8 cellular contexts compared by ENCODE assay signal in the genomic region with DNA sequence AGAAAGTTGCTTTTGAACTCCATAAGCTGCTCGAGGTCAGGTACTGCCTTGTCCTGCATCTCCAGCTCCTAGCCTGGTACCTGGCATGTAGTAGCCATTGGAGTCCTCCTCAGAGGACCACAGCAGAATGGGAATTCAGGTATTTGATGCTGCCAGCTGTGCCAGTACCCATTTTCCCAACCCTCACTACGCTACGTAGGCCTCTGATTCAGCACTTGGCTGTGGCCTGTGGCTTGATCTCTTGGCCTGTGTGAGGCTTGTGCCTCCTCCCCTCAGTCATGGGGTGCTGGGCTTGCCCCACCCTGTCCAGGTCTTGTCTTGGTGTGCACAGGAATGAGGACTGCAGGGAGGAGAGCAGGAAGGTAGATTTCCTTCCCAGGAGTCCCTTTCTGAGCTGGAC. TPM values are rescaled to one million over a fixed set of nuclear protein-coding genes. Genes with fewer than 3 reads are reported as not detected.
DNase-seq lines count a peak whose midpoint lies in the region; ATAC-seq lines count a peak whose summit lies in the region.

No MANE protein-coding gene starts in this region.

- H3K27me3 Mint-ChIP-seq in activated T-cell treated with anti-CD3 and anti-CD28 coated beads, Interleukin-2, amount 50 U/mL, for 24 hours: no peaks in the 10 kb centered on the region

- ATAC-seq in GM21360 (IDR thresholded peaks at IDR 0.05; ENCODE audit: unreplicated experiment) (peak; percentile 36), HG03520 (IDR thresholded peaks at IDR 0.05; ENCODE audit: unreplicated experiment) (peak; percentile 33)

- in situ Hi-C loops in Caki2 (cut with HindIII; ENCODE audit: low pct_unique_long_range_greater_than_20kb, low sequenced_read_pairs): no loop called here

- peaks cover 78% of the 10 kb centered on the region for H3K4me1 Mint-ChIP-seq in activated T-cell treated with anti-CD3 and anti-CD28 coated beads, Interleukin-2, amount 50 U/mL, for 24 hours (ENCODE audit: low read depth)

- peak overlapping the region; percentile 87 for H3K27ac Mint-ChIP-seq in activated T-cell treated with anti-CD3 and anti-CD28 coated beads, Interleukin-2, amount 50 U/mL, for 24 hours

- peak; percentile 46 for DNase-seq in Caki2 (ENCODE audit: low read depth)
- no peak for DNase-seq in activated T-cell treated with anti-CD3 and anti-CD28 coated beads, Interleukin-2, amount 50 U/mL, for 24 hours
- DNase-seq in iris pigment epithelial cell (ENCODE audit: low read depth): peak; percentile 78
- DNase-seq in DMS79 treated with DMSO at 0.1 percent for 48 hours (lab: John Stamatoyannopoulos, UW): no peak
- DNase-seq in activated gamma-delta T cell treated with Interleukin-2 at 50 U/mL for 16 hours: no peak
- no peak for DNase-seq in NCI-H128 (lab: John Stamatoyannopoulos, UW; ENCODE audit: unreplicated experiment)

- no peaks in the 10 kb centered on the region for H3K9me3 Mint-ChIP-seq in activated T-cell treated with anti-CD3 and anti-CD28 coated beads, Interleukin-2, amount 50 U/mL, for 24 hours

- peak overlapping the region; percentile 49 for H3K4me3 Mint-ChIP-seq in activated T-cell treated with anti-CD3 and anti-CD28 coated beads, Interleukin-2, amount 50 U/mL, for 24 hours

- H3K36me3 Mint-ChIP-seq in activated T-cell treated with anti-CD3 and anti-CD28 coated beads, Interleukin-2, amount 50 U/mL, for 24 hours (ENCODE audit: low read depth): peaks cover 94% of the 10 kb centered on the region

RNA-seq across cellular contexts. Expression of a gene that starts 11.8 kb away (rescaled TPM):
- total RNA-seq in Caki2 (2014; rRNA removed; shearing (Covaris generic); ENCODE audit: low replicate concordance): 10.6 and 54.6 TPM in 2 replicates

Comparison
In these comparisons a context has a peak if more than half of its experiments do, and no peak if none do; other contexts are left out.
1. DNase-seq: peak in Caki2 (single experiment) and iris pigment epithelial cell (single experiment); none in activated T-cell treated with anti-CD3 and anti-CD28 coated beads, Interleukin-2, amount 50 U/mL, for 24 hours (single experiment), DMS79 treated with DMSO at 0.1 percent for 48 hours (single experiment), activated gamma-delta T cell treated with Interleukin-2 at 50 U/mL for 16 hours (single experiment) and NCI-H128 (single experiment).